1 cellular context compared by ENCODE assay signal in genomic region chr6:106085984-106086832, GRCh38.
TF ChIP-seq lines count a peak whose summit lies in the region.

Gene PRDM1 (plus strand): TSS chr6:106086336. CDS start chr6:106086554, 218 bp downstream.

TF ChIP-seq in K562, 482 proteins besides CTCF, POLR2A, EP300 and RAD21 (continued from another document):
- TF ChIP-seq, protein P1, sequence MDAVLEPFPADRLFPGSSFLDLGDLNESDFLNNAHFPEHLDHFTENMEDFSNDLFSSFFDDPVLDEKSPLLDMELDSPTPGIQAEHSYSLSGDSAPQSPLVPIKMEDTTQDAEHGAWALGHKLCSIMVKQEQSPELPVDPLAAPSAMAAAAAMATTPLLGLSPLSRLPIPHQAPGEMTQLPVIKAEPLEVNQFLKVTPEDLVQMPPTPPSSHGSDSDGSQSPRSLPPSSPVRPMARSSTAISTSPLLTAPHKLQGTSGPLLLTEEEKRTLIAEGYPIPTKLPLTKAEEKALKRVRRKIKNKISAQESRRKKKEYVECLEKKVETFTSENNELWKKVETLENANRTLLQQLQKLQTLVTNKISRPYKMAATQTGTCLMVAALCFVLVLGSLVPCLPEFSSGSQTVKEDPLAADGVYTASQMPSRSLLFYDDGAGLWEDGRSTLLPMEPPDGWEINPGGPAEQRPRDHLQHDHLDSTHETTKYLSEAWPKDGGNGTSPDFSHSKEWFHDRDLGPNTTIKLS (IDR thresholded peaks at IDR 0.05; ENCODE audit: borderline replicate concordance, low read depth): peak; percentile 47; the same call in 1 of the 2 replicates
